29 cellular contexts compared by ENCODE assay signal in the genomic region with DNA sequence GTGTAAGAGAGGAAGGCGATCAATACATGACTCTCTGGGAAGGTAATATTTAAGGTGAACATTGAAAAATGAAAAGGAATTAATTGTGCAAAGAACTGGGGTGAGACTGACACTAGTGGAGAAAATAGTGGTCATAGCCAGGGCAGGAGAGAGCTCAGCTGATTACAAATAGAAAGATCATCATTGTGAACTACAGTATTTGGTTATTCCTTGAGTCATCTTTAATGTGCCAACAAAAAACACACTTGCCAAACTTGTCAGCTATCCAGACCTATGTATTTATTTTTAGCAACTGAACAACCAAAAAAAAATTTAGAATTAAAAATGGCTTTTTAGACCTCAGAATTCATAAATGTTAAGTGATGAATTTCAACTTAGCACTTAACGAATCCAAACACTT.
"Had no signal": no experiment of that assay in that cellular context is flagged by ENCODE, and none has a peak within 500 bp of the region (broad histone marks: within the 10 kb centered on the region; RNA-seq: fewer than 3 reads in every experiment).

No MANE protein-coding gene starts in this region.

- H3K4me2 ChIP-seq: neural progenitor cell, smooth muscle cell had no signal

- H3K27me3 ChIP-seq: dorsolateral prefrontal cortex, foreskin keratinocyte, gastroesophageal sphincter, heart right ventricle, left lung, neural progenitor cell, right atrium auricular region, suprapubic skin, transverse colon, upper lobe of right lung, uterus had no signal

- H3K36me3 ChIP-seq: gastroesophageal sphincter, heart right ventricle, left lung, neural progenitor cell, prostate gland, right atrium auricular region, suprapubic skin, transverse colon, upper lobe of right lung, uterus had no signal

- H3K27ac ChIP-seq: dorsolateral prefrontal cortex, epithelial cell of prostate, foreskin keratinocyte, gastroesophageal sphincter, heart right ventricle, left lung, neural progenitor cell, prostate gland, right atrium auricular region, suprapubic skin, transverse colon, upper lobe of right lung, uterus had no signal

- H3K4me1 ChIP-seq: foreskin keratinocyte, gastroesophageal sphincter, heart right ventricle, left lung, neural progenitor cell, prostate gland, right atrium auricular region, suprapubic skin, transverse colon, upper lobe of right lung, uterus had no signal

- H3K9me3 ChIP-seq: gastroesophageal sphincter, left lung, prostate gland, right atrium auricular region, suprapubic skin, uterus had no signal

- ATAC-seq: esophagus mucosa; foreskin keratinocyte; gastroesophageal sphincter; heart right ventricle; left cardiac atrium; left lung; naive thymus-derived CD4-positive, alpha-beta T cell; sciatic nerve; stimulated activated naive CD8-positive, alpha-beta T cell treated with anti-CD3 and anti-CD28 coated beads, Interleukin-15, amount 100 ng/mL, for 72 hours; upper lobe of right lung had no signal

- H2AFZ ChIP-seq: neural progenitor cell had no signal

- H3K4me3 ChIP-seq: dorsolateral prefrontal cortex, gastroesophageal sphincter, heart right ventricle, left lung, neural progenitor cell, prostate gland, right atrium auricular region, smooth muscle cell, suprapubic skin, transverse colon, upper lobe of right lung, uterus had no signal

- H3K27ac Mint-ChIP-seq: naive thymus-derived CD4-positive, alpha-beta T cell; nephron; neural progenitor cell; stimulated activated naive CD8-positive, alpha-beta T cell treated with anti-CD3 and anti-CD28 coated beads, Interleukin-15, amount 100 ng/mL, for 72 hours had no signal

- H3K27me3 Mint-ChIP-seq: naive thymus-derived CD4-positive, alpha-beta T cell; stimulated activated naive CD8-positive, alpha-beta T cell treated with anti-CD3 and anti-CD28 coated beads, Interleukin-15, amount 100 ng/mL, for 72 hours had no signal

- DNase-seq: dorsolateral prefrontal cortex; effector CD4-positive, alpha-beta T cell; foreskin keratinocyte; heart right ventricle; hippocampal formation; left cardiac atrium; left lung; mesenchymal stem cell; midbrain; naive thymus-derived CD4-positive, alpha-beta T cell; stimulated activated CD4-positive, alpha-beta T cell treated with anti-CD3 and anti-CD28 coated beads, Interleukin-12 subunit alpha, Interleukin-12 subunit beta, amount 100 ng/mL, for 4 hours; stimulated activated CD4-positive, alpha-beta T cell treated with anti-CD3 and anti-CD28 coated beads, Interleukin-1b, Interleukin-23, amount 100 ng/mL, for 48 hours; stimulated activated CD4-positive, alpha-beta T cell treated with anti-CD3 and anti-CD28 coated beads, Interleukin-4, amount 100 ng/mL, for 1 hour; stimulated activated CD8-positive, alpha-beta memory T cell treated with anti-CD3 and anti-CD28 coated beads, Interleukin-4, amount 100 ng/mL, for 48 hours; stimulated activated naive CD4-positive, alpha-beta T cell; stimulated activated naive CD8-positive, alpha-beta T cell treated with anti-CD3 and anti-CD28 coated beads, Interleukin-15, amount 100 ng/mL, for 72 hours; transverse colon; upper lobe of right lung; uterus had no signal

- H3K4me1 Mint-ChIP-seq: naive thymus-derived CD4-positive, alpha-beta T cell; neural progenitor cell; stimulated activated naive CD8-positive, alpha-beta T cell treated with anti-CD3 and anti-CD28 coated beads, Interleukin-15, amount 100 ng/mL, for 72 hours had no signal

- H3K4me3 Mint-ChIP-seq: naive thymus-derived CD4-positive, alpha-beta T cell; nephron; neural progenitor cell; stimulated activated naive CD8-positive, alpha-beta T cell treated with anti-CD3 and anti-CD28 coated beads, Interleukin-15, amount 100 ng/mL, for 72 hours had no signal

- H3K9ac ChIP-seq: neural progenitor cell had no signal

- H3K9me3 Mint-ChIP-seq: nephron, neural progenitor cell had no signal

- H3K36me3 Mint-ChIP-seq: naive thymus-derived CD4-positive, alpha-beta T cell; neural progenitor cell had no signal
